ENCODE assay signal across 21 cellular contexts in genomic region chr1:51210055-51210454, GRCh38.
"Had no signal": no experiment of that assay in that cellular context is flagged by ENCODE, and none has a peak within 500 bp of the region (broad histone marks: within the 10 kb centered on the region; RNA-seq: fewer than 3 reads in every experiment).

No MANE protein-coding gene starts in this region.

- H3K4me3 ChIP-seq: ascending aorta, body of pancreas, PC-9 had no signal

- DNase-seq: activated CD4-positive, alpha-beta T cell treated with anti-CD3 and anti-CD28 coated beads for 48 hours; activated CD4-positive, alpha-beta T cell treated with anti-CD3 and anti-CD28 coated beads, Interleukin-2, amount 50 U/mL, for 4 hours; activated CD4-positive, CD25-positive, alpha-beta regulatory T cell treated with anti-CD3 and anti-CD28 coated beads, Interleukin-2, amount 50 U/mL, for 72 hours; activated CD8-positive, alpha-beta memory T cell treated with anti-CD3 and anti-CD28 coated beads, Interleukin-2, amount 50 U/mL, for 48 hours; activated CD8-positive, alpha-beta T cell treated with anti-CD3 and anti-CD28 coated beads, Interleukin-2, amount 10 ng/mL, durations not matched to agents 7 days and 5 days; activated effector memory CD4-positive, alpha-beta T cell treated with Interleukin-2 at 50 U/mL for 16 hours; activated naive CD4-positive, alpha-beta T cell; activated T-cell treated with anti-CD3 and anti-CD28 coated beads, Interleukin-2, amount 50 U/mL, for 1 hour; amniotic stem cell; body of pancreas; IMR-90; KG1; NCI-H1092; NCI-H2029; NCI-H345; NCI-H510A; NCI-H526 treated with DMSO at 0.1 percent for 48 hours; PC-9; SHP77 treated with DMSO at 0.1 percent for 48 hours had no signal

- H3K27me3 ChIP-seq: ascending aorta, body of pancreas had no signal

- H3K36me3 ChIP-seq: ascending aorta had no signal

- ATAC-seq: activated CD8-positive, alpha-beta T cell treated with anti-CD3 and anti-CD28 coated beads, Interleukin-2, amount 10 ng/mL, durations not matched to agents 7 days and 5 days; body of pancreas; WTC11 had no signal

- H3K27ac ChIP-seq: ascending aorta, body of pancreas, PC-9 had no signal

- H3K9me3 ChIP-seq: ascending aorta, body of pancreas had no signal

- H3K4me1 ChIP-seq: body of pancreas had no signal
